Comparison of ENCODE assay signal across 12 cellular contexts in the genomic region with DNA sequence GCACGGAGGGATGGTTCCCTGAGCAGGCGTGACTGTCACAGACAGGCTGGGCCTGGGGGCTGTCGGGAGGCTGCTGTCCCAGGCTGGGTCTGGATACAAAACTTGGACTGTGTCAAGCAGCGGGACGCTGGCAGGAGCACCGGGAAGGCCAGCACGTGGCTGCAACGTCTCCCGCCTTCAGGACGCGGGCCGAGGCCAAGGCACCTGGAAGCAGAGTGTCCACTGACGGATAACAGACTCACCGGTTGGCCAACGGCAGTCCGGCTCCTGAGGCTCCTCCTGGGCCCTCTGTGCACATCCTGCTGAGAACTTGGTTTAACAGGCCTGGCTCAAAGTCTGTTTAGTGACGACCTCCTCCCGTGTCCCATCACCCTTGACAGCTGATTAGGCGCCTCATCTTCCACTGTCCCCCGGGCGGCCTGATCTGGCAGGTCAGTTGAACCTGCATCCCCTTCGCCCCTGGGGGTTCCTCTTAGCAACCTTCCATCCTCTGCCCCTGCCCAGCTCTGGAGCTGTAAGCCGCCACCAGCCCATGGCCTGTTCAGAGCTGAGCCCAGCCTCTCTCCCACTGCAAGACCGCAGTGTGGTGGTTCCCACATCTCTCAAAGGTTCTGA. TPM values are rescaled to one million over a fixed set of nuclear protein-coding genes. Genes with fewer than 3 reads are reported as not detected.
DNase-seq lines count a peak whose midpoint lies in the region; ATAC-seq, FAIRE-seq and TF ChIP-seq lines count a peak whose summit lies in the region.
"Had no signal": no experiment of that assay in that cellular context is flagged by ENCODE, and none has a peak within 500 bp of the region (broad histone marks: within the 10 kb centered on the region; RNA-seq: fewer than 3 reads in every experiment).

No MANE protein-coding gene starts in this region.

- WGBS in pancreas, 2 donors = 67 to 69% methylated on average over 24 of the region's 24 CpGs

- no peak for FAIRE-seq in pancreas (lab: Jason Lieb, UNC)

- peaks cover 35% of the 10 kb centered on the region for H3K79me2 ChIP-seq in Loucy (ENCODE audit: insufficient read depth, low read length)

- peak overlapping the region; percentile 78 for H3K9ac ChIP-seq in Loucy (ENCODE audit: low read depth, low read length, poor library complexity, severe bottlenecking)

- no peak overlapping the region for H3K27ac ChIP-seq in CD4-positive, CD25-positive, alpha-beta regulatory T cell (ENCODE audit: insufficient read depth, low read length, poor library complexity, severe bottlenecking)
- H3K27ac ChIP-seq in cingulate gyrus (ENCODE audit: low read depth, low read length) (peak overlapping the region; percentile 67), pancreas (peak overlapping the region in 3 of 4 donors; percentile 9 to 58 (median 33))

- peak overlapping the region; percentile 38 to 63 (median 50) for H3K4me3 Mint-ChIP-seq in CD4-positive, CD25-positive, alpha-beta regulatory T cell
- H3K4me3 Mint-ChIP-seq in T-cell = peak overlapping the region in 1 of 3 donors; percentile 7

- H3K4me3 ChIP-seq in CD4-positive, CD25-positive, alpha-beta regulatory T cell (ENCODE audit: low read depth, low read length) = no peak overlapping the region
- H3K4me3 ChIP-seq in Loucy (ENCODE audit: low read length, poor library complexity, severe bottlenecking) = no peak overlapping the region
- H3K4me3 ChIP-seq in pancreas = no peak overlapping the region

- peaks cover 18% of the 10 kb centered on the region for H3K4me1 ChIP-seq in CD4-positive, CD25-positive, alpha-beta regulatory T cell (ENCODE audit: control insufficient read depth, insufficient read depth, low read length, poor library complexity, severe bottlenecking)
- peaks cover 12% of the 10 kb centered on the region for H3K4me1 ChIP-seq in Loucy (ENCODE audit: insufficient read depth, low read length, poor library complexity, severe bottlenecking)
- H3K4me1 ChIP-seq in pancreas = peaks cover 4 to 8% (median 6%) of the 10 kb centered on the region in 3 donors

- no peak for ATAC-seq in CD4-positive, CD25-positive, alpha-beta regulatory T cell (ENCODE audit: low read depth in 2 of 2)
- ATAC-seq in pancreas (no peak), T-cell (replicated peaks in 1 of 4) (no peak), GM21390 (IDR thresholded peaks at IDR 0.05; ENCODE audit: unreplicated experiment) (no peak)
- ATAC-seq: naive thymus-derived CD8-positive, alpha-beta T cell had no signal

- H3K4me2 ChIP-seq in Loucy (ENCODE audit: low read depth, low read length, poor library complexity, severe bottlenecking) = peak overlapping the region; percentile 94

- no peak for DNase-seq in CD4-positive, CD25-positive, alpha-beta regulatory T cell
- peak in 1 of 6 donors; percentile 79 for DNase-seq in pancreas
- no peak for DNase-seq in T-cell
- no peak for DNase-seq in SHP77 treated with DMSO at 0.1 percent for 48 hours (lab: John Stamatoyannopoulos, UW)
- DNase-seq in COLO829 (ENCODE audit: low spot score) = no peak
- DNase-seq: activated CD4-positive, CD25-positive, alpha-beta regulatory T cell; naive thymus-derived CD8-positive, alpha-beta T cell; NCI-H1105; stimulated activated CD4-positive, alpha-beta T cell treated with anti-CD3 and anti-CD28 coated beads, Interleukin-1b, Interleukin-23, amount 100 ng/mL, for 48 hours had no signal

- peaks cover 9% of the 10 kb centered on the region for H4K20me1 ChIP-seq in Loucy (ENCODE audit: insufficient read depth, low read length, poor library complexity, severe bottlenecking)

- H3K4me1 Mint-ChIP-seq in CD4-positive, CD25-positive, alpha-beta regulatory T cell = peaks cover 9 to 35% (median 18%) of the 10 kb centered on the region in 4 donors
- peaks cover 25 to 46% (median 32%) of the 10 kb centered on the region in 3 donors for H3K4me1 Mint-ChIP-seq in T-cell

- H3K27me3 ChIP-seq in CD4-positive, CD25-positive, alpha-beta regulatory T cell (ENCODE audit: control insufficient read depth, insufficient read depth, low read length) = no peaks in the 10 kb centered on the region
- H3K27me3 ChIP-seq in Loucy (ENCODE audit: insufficient read depth, low read length, poor library complexity, severe bottlenecking) (no peaks in the 10 kb centered on the region), pancreas (no peaks in the 10 kb centered on the region)

- TF ChIP-seq CTCF in Loucy (conservative IDR thresholded peaks at IDR 0.05; ENCODE audit: low read length) (no peak), pancreas (IDR thresholded peaks at IDR 0.05) (no peak)

- peaks cover 3% of the 10 kb centered on the region for H3K36me3 Mint-ChIP-seq in CD4-positive, CD25-positive, alpha-beta regulatory T cell
- no peaks in the 10 kb centered on the region for H3K36me3 Mint-ChIP-seq in T-cell

- H3K27me3 Mint-ChIP-seq in CD4-positive, CD25-positive, alpha-beta regulatory T cell = no peaks in the 10 kb centered on the region
- H3K27me3 Mint-ChIP-seq in T-cell = no peaks in the 10 kb centered on the region
- H3K27me3 Mint-ChIP-seq: naive thymus-derived CD8-positive, alpha-beta T cell had no signal

- H3K9me3 ChIP-seq in CD4-positive, CD25-positive, alpha-beta regulatory T cell (ENCODE audit: control insufficient read depth in 2 of 2, low read length in 2 of 2) = no peaks in the 10 kb centered on the region
- H3K9me3 ChIP-seq in Loucy (ENCODE audit: insufficient read depth, low read depth, low read length) (no peaks in the 10 kb centered on the region), pancreas (no peaks in the 10 kb centered on the region)

- no peak overlapping the region for H2AFZ ChIP-seq in Loucy (ENCODE audit: low read length)

- no peaks in the 10 kb centered on the region for H3K36me3 ChIP-seq in CD4-positive, CD25-positive, alpha-beta regulatory T cell (ENCODE audit: control insufficient read depth, insufficient read depth, low read length)
- peaks cover 11% of the 10 kb centered on the region; the same call in 1 of the 2 replicates for H3K36me3 ChIP-seq in Loucy (ENCODE audit: insufficient read depth, low read length)
- no peaks in the 10 kb centered on the region for H3K36me3 ChIP-seq in pancreas

- no peaks in the 10 kb centered on the region for H3K9me2 ChIP-seq in Loucy (replicated peaks; ENCODE audit: low read depth, low read length)

- POLR2A ChIA-PET in T-cell (lab: Charles Lee) = no interaction called here

- H3K27ac Mint-ChIP-seq in CD4-positive, CD25-positive, alpha-beta regulatory T cell = peak overlapping the region in 2 of 3 donors; percentile 26 to 38
- H3K27ac Mint-ChIP-seq in T-cell = no peak overlapping the region

- peaks cover 0 to 2% (median 0%) of the 10 kb centered on the region in 7 donors for H3K9me3 Mint-ChIP-seq in CD4-positive, CD25-positive, alpha-beta regulatory T cell
- H3K9me3 Mint-ChIP-seq in T-cell = no peaks in the 10 kb centered on the region
- H3K9me3 Mint-ChIP-seq: naive thymus-derived CD8-positive, alpha-beta T cell had no signal

- intact Hi-C loops in pancreas (cut with DNase I) = no loop called here

- no peaks in the 10 kb centered on the region for H3F3A ChIP-seq in Loucy (ENCODE audit: low read depth)

- CTCF ChIA-PET in T-cell (lab: Charles Lee) = no interaction called here

RNA-seq across cellular contexts. Expression of gene XRCC3, which starts 2.5 kb away (rescaled TPM):
- total RNA-seq in CD4-positive, CD25-positive, alpha-beta regulatory T cell = 9.8 TPM
- polyA plus RNA-seq in CD4-positive, CD25-positive, alpha-beta regulatory T cell = 1 to 10 TPM; 3.0 to 4.7 (median 4.3) TPM
- total RNA-seq in pancreas (1 to 10 TPM; 1.7 to 4.3 (median 2.7) TPM), T-cell (10 to 100 TPM in 3 of 5 donors, 1 to 10 TPM in 2; 7.4 to 15.1 (median 12.9) TPM)
- 1 to 10 TPM; 4.4 to 5.2 TPM for polyA plus RNA-seq in pancreas

RNA-seq across cellular contexts. Expression of gene ZFYVE21, which starts 2.9 kb away (rescaled TPM):
- 13.7 TPM for total RNA-seq in CD4-positive, CD25-positive, alpha-beta regulatory T cell
- 10 to 100 TPM; 12.1 to 25.0 (median 16.1) TPM for polyA plus RNA-seq in CD4-positive, CD25-positive, alpha-beta regulatory T cell
- total RNA-seq in pancreas = 10 to 100 TPM; 13.7 to 24.9 (median 16.2) TPM
- polyA plus RNA-seq in pancreas = 10 to 100 TPM; 22.1 to 32.6 TPM
- 10 to 100 TPM in 4 of 5 donors, 1 to 10 TPM in 1; 8.8 to 22.8 (median 22.1) TPM for total RNA-seq in T-cell

Comparison
In these comparisons a context has a peak if more than half of its experiments do, and no peak if none do; other contexts are left out.
1. H3K27ac Mint-ChIP-seq: peak in CD4-positive, CD25-positive, alpha-beta regulatory T cell (2 of 3); none in T-cell (0 of 2).